Comparison of ENCODE assay signal across 8 cellular contexts in genomic region chr16:14973785-14974322, GRCh38. TPM values are rescaled to one million over a fixed set of nuclear protein-coding genes. Genes with fewer than 3 reads are reported as not detected.
DNase-seq lines count a peak whose midpoint lies in the region; ATAC-seq and TF ChIP-seq lines count a peak whose summit lies in the region.
"Not testable (repeated sequence)": the region's sequence is repeated elsewhere in the genome, so short reads cannot be mapped to it uniquely, and the experiment has no call there.

No MANE protein-coding gene starts in this region.

- CTCF ChIA-PET in activated CD8-positive, alpha-beta memory T cell treated with anti-CD3 and anti-CD28 coated beads, Interleukin-2, amount 10 ng/mL, durations not matched to agents 7 days and 5 days (lab: Charles Lee): not testable (repeated sequence)

- peak overlapping the region; percentile 94 for H3K4me3 Mint-ChIP-seq in GM23338
- H3K4me3 Mint-ChIP-seq in activated CD8-positive, alpha-beta memory T cell treated with anti-CD3 and anti-CD28 coated beads, Interleukin-2, amount 10 ng/mL, durations not matched to agents 7 days and 5 days: peak overlapping the region; percentile 59
- peak overlapping the region; percentile 89 for H3K4me3 Mint-ChIP-seq in central memory CD8-positive, alpha-beta T cell

- H3K9ac ChIP-seq in NT2/D1 (ENCODE audit: insufficient read length, low read depth): peak overlapping the region; percentile 92
- peak overlapping the region; percentile 88 to 96 for H3K9ac ChIP-seq in mucosa of rectum (ENCODE audit: low read depth in 1 of 2, low read length in 2 of 2)

- TF ChIP-seq POLR2A in gastrocnemius medialis (IDR thresholded peaks at IDR 0.05): not testable (repeated sequence)

- in situ Hi-C loops in gastrocnemius medialis (cut with MboI; ENCODE audit: low sequenced_read_pairs in 4 of 4): not testable (repeated sequence)

- intact Hi-C loops in gastrocnemius medialis (cut with DNase I; ENCODE audit: low total_unique reads): not testable (repeated sequence)

- H3K27ac Mint-ChIP-seq in GM23338; activated CD8-positive, alpha-beta memory T cell treated with anti-CD3 and anti-CD28 coated beads, Interleukin-2, amount 10 ng/mL, durations not matched to agents 7 days and 5 days; central memory CD8-positive, alpha-beta T cell (ENCODE audit: low read depth): not testable (repeated sequence)

- H3K4me3 ChIP-seq in GM23338 (peak overlapping the region; percentile 100), NT2/D1 (ENCODE audit: insufficient read length, low read depth) (peak overlapping the region; percentile 99), cardiac muscle cell (peak overlapping the region; percentile 87), mucosa of rectum (ENCODE audit: low read length in 2 of 2) (peak overlapping the region; percentile 77 to 99), gastrocnemius medialis (peak overlapping the region; percentile 71 to 93 (median 86))

- ATAC-seq in GM23338; activated CD8-positive, alpha-beta memory T cell treated with anti-CD3 and anti-CD28 coated beads, Interleukin-2, amount 10 ng/mL, durations not matched to agents 7 days and 5 days; central memory CD8-positive, alpha-beta T cell (replicated peaks; ENCODE audit: extremely low read depth, poor library complexity, severe bottlenecking); gastrocnemius medialis: not testable (repeated sequence)

- H4K20me1 ChIP-seq in GM23338 (replicated peaks; ENCODE audit: insufficient read depth): not testable (repeated sequence)

- not testable (repeated sequence) for TF ChIP-seq CTCF in 22Rv1 (IDR thresholded peaks at IDR 0.05); GM23338 (conservative IDR thresholded peaks at IDR 0.05; ENCODE audit: low read depth in 2 of 2); cardiac muscle cell (IDR thresholded peaks at IDR 0.05; ENCODE audit: low read depth, low read length); gastrocnemius medialis (IDR thresholded peaks at IDR 0.05 in 4 of 5, conservative IDR thresholded peaks at IDR 0.05 in 1 of 5)

- H3K9me3 Mint-ChIP-seq in GM23338; activated CD8-positive, alpha-beta memory T cell treated with anti-CD3 and anti-CD28 coated beads, Interleukin-2, amount 10 ng/mL, durations not matched to agents 7 days and 5 days (ENCODE audit: low read depth); central memory CD8-positive, alpha-beta T cell: not testable (repeated sequence)

- peak overlapping the region; percentile 100 for H3K4me2 ChIP-seq in GM23338

- H2AFZ ChIP-seq in GM23338: 0 out of 2 replicates have a peak overlapping the region, but pooled peaks have one; percentile 26

- H3K4me1 ChIP-seq in GM23338 (ENCODE audit: insufficient read depth) (peaks cover 11% of the 10 kb centered on the region), mucosa of rectum (ENCODE audit: control insufficient read depth in 2 of 2, insufficient read depth in 2 of 2, low read length in 2 of 2) (peaks cover 16 to 18% of the 10 kb centered on the region in 2 donors), gastrocnemius medialis (peaks cover 13 to 14% of the 10 kb centered on the region in 2 donors)
- not testable (repeated sequence) for H3K4me1 ChIP-seq in NT2/D1 (ENCODE audit: insufficient read depth, insufficient read length); cardiac muscle cell (ENCODE audit: low read depth)

- not testable (repeated sequence) for H3K27me3 Mint-ChIP-seq in GM23338 (ENCODE audit: insufficient read depth, low read depth, poor library complexity); activated CD8-positive, alpha-beta memory T cell treated with anti-CD3 and anti-CD28 coated beads, Interleukin-2, amount 10 ng/mL, durations not matched to agents 7 days and 5 days; central memory CD8-positive, alpha-beta T cell

- H3K36me3 Mint-ChIP-seq in GM23338 (ENCODE audit: low read depth); activated CD8-positive, alpha-beta memory T cell treated with anti-CD3 and anti-CD28 coated beads, Interleukin-2, amount 10 ng/mL, durations not matched to agents 7 days and 5 days: not testable (repeated sequence)
- H3K36me3 Mint-ChIP-seq in central memory CD8-positive, alpha-beta T cell (ENCODE audit: insufficient read depth): peaks cover 12% of the 10 kb centered on the region

- not testable (repeated sequence) for H3F3A ChIP-seq in GM23338 (replicated peaks; ENCODE audit: low read depth)

- H3K9me3 ChIP-seq in NT2/D1 (ENCODE audit: insufficient read depth, low read length); cardiac muscle cell (ENCODE audit: low read depth); mucosa of rectum (ENCODE audit: control insufficient read depth in 2 of 2, low read length in 2 of 2); gastrocnemius medialis: not testable (repeated sequence)

- not testable (repeated sequence) for DNase-seq in GM23338 (ENCODE audit: low spot score); NT2/D1 (ENCODE audit: low read depth, low spot score); activated CD8-positive, alpha-beta memory T cell treated with anti-CD3 and anti-CD28 coated beads, Interleukin-2, amount 10 ng/mL, durations not matched to agents 7 days and 5 days; central memory CD8-positive, alpha-beta T cell (ENCODE audit: low spot score in 2 of 2); cardiac muscle cell (ENCODE audit: low read depth in 1 of 2, low spot score in 1 of 2); gastrocnemius medialis

- H3K27ac ChIP-seq in 22Rv1: peak overlapping the region; percentile 79
- not testable (repeated sequence) for H3K27ac ChIP-seq in GM23338 (ENCODE audit: low read depth); cardiac muscle cell; mucosa of rectum (ENCODE audit: low read depth in 2 of 2, low read length in 2 of 2)
- peak overlapping the region; percentile 78 to 94 (median 89) for H3K27ac ChIP-seq in gastrocnemius medialis

- H3K36me3 ChIP-seq in GM23338 (ENCODE audit: insufficient read depth); NT2/D1 (ENCODE audit: insufficient read depth, insufficient read length, low read length); cardiac muscle cell; mucosa of rectum (ENCODE audit: control insufficient read depth in 2 of 2, insufficient read depth in 2 of 2, low read length in 2 of 2); gastrocnemius medialis: not testable (repeated sequence)

- H3K27me3 ChIP-seq in GM23338 (ENCODE audit: insufficient read depth); NT2/D1 (ENCODE audit: insufficient read depth, insufficient read length); cardiac muscle cell; mucosa of rectum (ENCODE audit: control insufficient read depth in 2 of 2, insufficient read depth in 2 of 2, low read length in 2 of 2); gastrocnemius medialis: not testable (repeated sequence)

- H3K4me1 Mint-ChIP-seq in GM23338: peaks cover 13% of the 10 kb centered on the region
- H3K4me1 Mint-ChIP-seq in activated CD8-positive, alpha-beta memory T cell treated with anti-CD3 and anti-CD28 coated beads, Interleukin-2, amount 10 ng/mL, durations not matched to agents 7 days and 5 days: peaks cover 19% of the 10 kb centered on the region
- peaks cover 17% of the 10 kb centered on the region for H3K4me1 Mint-ChIP-seq in central memory CD8-positive, alpha-beta T cell

- not testable (repeated sequence) for H3K9me2 ChIP-seq in GM23338 (ENCODE audit: insufficient read depth)

- H3K79me2 ChIP-seq in GM23338 (replicated peaks; ENCODE audit: insufficient read depth): peaks cover 29% of the 10 kb centered on the region

RNA-seq across cellular contexts. Expression of gene PDXDC1, which starts 1.0 kb away (rescaled TPM):
- total RNA-seq in GM23338 (2014; rRNA removed; shearing (Covaris generic)): 86.1 and 91.6 TPM in 2 replicates
- polyA plus RNA-seq in GM23338 (2016; fragmentation: Nextera tagmentation; extraction: Ambion mirVana) (39.0 and 40.0 TPM in 2 replicates), cardiac muscle cell (84.6 and 99.8 TPM in 2 replicates)
- 10 to 100 TPM; 47.0 to 58.7 TPM for total RNA-seq in activated CD8-positive, alpha-beta memory T cell treated with anti-CD3 and anti-CD28 coated beads, Interleukin-2, amount 10 ng/mL, durations not matched to agents 7 days and 5 days
- total RNA-seq in cardiac muscle cell (73.8 and 77.6 TPM in 2 replicates), gastrocnemius medialis (10 to 100 TPM; 34.3 to 69.0 (median 45.2) TPM)

RNA-seq across cellular contexts. Expression of gene NPIPA1, which starts 36.6 kb away (rescaled TPM):
- 61.4 and 77.4 TPM in 2 replicates for total RNA-seq in GM23338 (2014; rRNA removed; shearing (Covaris generic))
- polyA plus RNA-seq in GM23338 (2016; fragmentation: Nextera tagmentation; extraction: Ambion mirVana): 53.2 and 54.4 TPM in 2 replicates
- 100 to 1,000 TPM; 109 to 133 TPM for total RNA-seq in activated CD8-positive, alpha-beta memory T cell treated with anti-CD3 and anti-CD28 coated beads, Interleukin-2, amount 10 ng/mL, durations not matched to agents 7 days and 5 days
- total RNA-seq in cardiac muscle cell: 34.5 and 60.9 TPM in 2 replicates
- 40.3 and 47.7 TPM in 2 replicates for polyA plus RNA-seq in cardiac muscle cell
- total RNA-seq in gastrocnemius medialis: 10 to 100 TPM; 19.6 to 53.1 (median 25.7) TPM
